In the genomic region with DNA sequence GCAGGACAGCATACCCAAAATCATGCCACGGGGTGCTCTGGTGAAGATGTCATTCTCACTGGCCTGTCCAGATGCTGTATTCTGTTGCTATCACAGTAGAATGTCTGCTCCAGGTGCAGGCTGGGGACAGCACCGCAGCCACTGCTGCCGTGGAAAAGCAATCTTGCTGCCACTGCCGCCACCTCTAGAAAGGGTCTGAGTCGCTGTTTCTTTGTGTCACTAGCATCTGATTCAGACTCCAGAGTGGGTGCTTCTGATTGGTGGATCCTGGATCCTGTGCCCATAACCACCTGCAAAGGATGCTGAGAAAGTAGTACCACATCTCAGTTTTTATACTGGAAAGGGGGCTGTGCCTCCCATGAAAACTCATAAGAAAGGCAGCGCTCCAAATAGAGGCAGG, we compare ENCODE assay signal across 18 cellular contexts. TPM values are rescaled to one million over a fixed set of nuclear protein-coding genes. Genes with fewer than 3 reads are reported as not detected.
"Had no signal": no experiment of that assay in that cellular context is flagged by ENCODE, and none has a peak within 500 bp of the region (broad histone marks: within the 10 kb centered on the region; RNA-seq: fewer than 3 reads in every experiment).

No MANE protein-coding gene starts in this region.

- DNase-seq: effector memory CD8-positive, alpha-beta T cell; esophagus squamous epithelium; foreskin fibroblast; glutamatergic neuron; islet precursor cell; mammary epithelial cell; psoas muscle; retina; right lobe of liver; testis; upper lobe of right lung had no signal

- H3K27ac Mint-ChIP-seq: effector memory CD8-positive, alpha-beta T cell; nephron; stimulated activated naive CD8-positive, alpha-beta T cell treated with anti-CD3 and anti-CD28 coated beads, Interleukin-15, Interleukin-2, amounts not matched to agents 100 ng/mL and 50 ng/mL, for 24 hours had no signal

- H3K9me3 Mint-ChIP-seq: dendritic cell treated with granulocyte-macrophage colony-stimulating factor and Interleukin-4, amounts not matched to agents 40 ng/mL and 50 ng/mL, for 4 days; effector memory CD8-positive, alpha-beta T cell had no signal

- H3K4me3 Mint-ChIP-seq: dendritic cell treated with granulocyte-macrophage colony-stimulating factor and Interleukin-4, amounts not matched to agents 40 ng/mL and 50 ng/mL, for 4 days; effector memory CD8-positive, alpha-beta T cell; nephron; stimulated activated naive CD8-positive, alpha-beta T cell treated with anti-CD3 and anti-CD28 coated beads, Interleukin-15, Interleukin-2, amounts not matched to agents 100 ng/mL and 50 ng/mL, for 24 hours had no signal

- ATAC-seq: effector memory CD8-positive, alpha-beta T cell; gastroesophageal sphincter; left lobe of liver; psoas muscle; right lobe of liver; upper lobe of right lung had no signal

- H3K27me3 Mint-ChIP-seq: stimulated activated naive CD8-positive, alpha-beta T cell treated with anti-CD3 and anti-CD28 coated beads, Interleukin-15, Interleukin-2, amounts not matched to agents 100 ng/mL and 50 ng/mL, for 24 hours had no signal

RNA-seq across cellular contexts. Expression of a gene that starts 45.3 kb away (rescaled TPM):
- total RNA-seq: mammary epithelial cell, myocyte, psoas muscle, right lobe of liver, tibial nerve had no signal
